In genomic region chr10:1050555-1050954, GRCh38 we compare ENCODE assay signal across 8 cellular contexts. TPM values are rescaled to one million over a fixed set of nuclear protein-coding genes. Genes with fewer than 3 reads are reported as not detected.
A peak's percentile ranks its signal among the peaks of the same experiment; 100 is the strongest.
DNase-seq lines count a peak whose midpoint lies in the region; ATAC-seq and TF ChIP-seq lines count a peak whose summit lies in the region.

No MANE protein-coding gene starts in this region.

- TF ChIP-seq POLR2A in breast epithelium (IDR thresholded peaks at IDR 0.05) (no peak), gastrocnemius medialis (IDR thresholded peaks at IDR 0.05) (no peak)

- H3K27ac ChIP-seq in breast epithelium, result peak overlapping the region in 1 of 2 donors; percentile 99
- peak overlapping the region; percentile 93 for H3K27ac ChIP-seq in effector memory CD4-positive, alpha-beta T cell (ENCODE audit: insufficient read depth, low read length, poor library complexity, severe bottlenecking)
- peak overlapping the region; percentile 91 to 97 (median 96) for H3K27ac ChIP-seq in gastrocnemius medialis

- H3K27me3 Mint-ChIP-seq in MCF 10A (ENCODE audit: insufficient read depth, unreplicated experiment), result no peaks in the 10 kb centered on the region

- intact Hi-C loops in MCF 10A (cut with micrococcal nuclease) (no loop called here), breast epithelium (cut with DNase I; ENCODE audit: low total_unique reads) (no loop called here), gastrocnemius medialis (cut with DNase I; ENCODE audit: low total_unique reads) (no loop called here)

- CTCF ChIA-PET in MCF 10A (lab: Yijun Ruan, JAX), result interaction anchor here (0.5 to 1.3 kb wide), 5 partner anchors 9 to 370 kb away, joined by 3 to 5 read pairs (median 5); no protein-coding TSS in a partner anchor

- ATAC-seq in gastrocnemius medialis (no peak), GM19328 (IDR thresholded peaks at IDR 0.05; ENCODE audit: unreplicated experiment) (no peak)

- H3K4me3 Mint-ChIP-seq in MCF 10A (ENCODE audit: unreplicated experiment), result peak overlapping the region; percentile 88

- H3K27me3 ChIP-seq in breast epithelium (no peaks in the 10 kb centered on the region), gastrocnemius medialis (no peaks in the 10 kb centered on the region)
- no peaks in the 10 kb centered on the region for H3K27me3 ChIP-seq in effector memory CD4-positive, alpha-beta T cell (replicated peaks; ENCODE audit: control insufficient read depth, insufficient read depth, low read length, poor library complexity, severe bottlenecking)

- TF ChIP-seq CTCF in MCF 10A (IDR thresholded peaks at IDR 0.05; ENCODE audit: unreplicated experiment), result no peak
- TF ChIP-seq CTCF in breast epithelium (IDR thresholded peaks at IDR 0.05), result no peak
- TF ChIP-seq CTCF in gastrocnemius medialis (IDR thresholded peaks at IDR 0.05 in 4 of 5, conservative IDR thresholded peaks at IDR 0.05 in 1 of 5), result no peak

- POLR2A ChIA-PET in MCF 10A (lab: Yijun Ruan, JAX), result interaction anchor here (0.6 to 11.5 kb wide), 7 partner anchors 9 to 639 kb away, joined by 4 to 217 read pairs (median 46); partner anchors contain the start of genes GTPBP4 and LARP4B

- H3K9me3 ChIP-seq in breast epithelium (no peaks in the 10 kb centered on the region), gastrocnemius medialis (no peaks in the 10 kb centered on the region)
- no peaks in the 10 kb centered on the region for H3K9me3 ChIP-seq in effector memory CD4-positive, alpha-beta T cell (ENCODE audit: control insufficient read depth, low read length)

- peak; percentile 71 for DNase-seq in MCF 10A (ENCODE audit: unreplicated experiment)
- no peak for DNase-seq in breast epithelium (ENCODE audit: low spot score in 2 of 2)
- peak; percentile 62 for DNase-seq in SW480 (ENCODE audit: low spot score)
- DNase-seq in effector memory CD4-positive, alpha-beta T cell, result peak; percentile 32 to 39 (median 38)
- DNase-seq in gastrocnemius medialis, result peak in 1 of 2 donors; percentile 49
- no peak for DNase-seq in hippocampal formation (lab: John Stamatoyannopoulos, UW)
- DNase-seq in NCI-H524 treated with DMSO at 0.1 percent for 48 hours (lab: John Stamatoyannopoulos, UW), result no peak

- no peak overlapping the region for H3K4me3 ChIP-seq in breast epithelium
- peak overlapping the region; percentile 81 for H3K4me3 ChIP-seq in effector memory CD4-positive, alpha-beta T cell (ENCODE audit: insufficient read depth, low read depth, low read length, poor library complexity, severe bottlenecking)
- H3K4me3 ChIP-seq in gastrocnemius medialis, result peak overlapping the region in 2 of 4 donors; percentile 79 to 87

- H3K4me1 Mint-ChIP-seq in MCF 10A (ENCODE audit: insufficient read depth, unreplicated experiment), result peaks cover 32% of the 10 kb centered on the region

- no peaks in the 10 kb centered on the region for H3K9me3 Mint-ChIP-seq in MCF 10A (ENCODE audit: unreplicated experiment)

- H3K4me1 ChIP-seq in breast epithelium (peaks cover 0 to 12% of the 10 kb centered on the region in 2 donors), gastrocnemius medialis (peaks cover 57% of the 10 kb centered on the region in 2 donors)
- peaks cover 27% of the 10 kb centered on the region for H3K4me1 ChIP-seq in effector memory CD4-positive, alpha-beta T cell (ENCODE audit: control insufficient read depth, insufficient read depth, low read length, poor library complexity, severe bottlenecking)

- no TSS peak for BruUV-seq in MCF 10A (replicated peaks; lab: Mats Ljungman, UMichigan)

- in situ Hi-C loops in gastrocnemius medialis (cut with MboI; ENCODE audit: low sequenced_read_pairs in 4 of 4), result loop anchor here in 1 of 4 donors (10.0 kb wide), 1 partner anchor 116 kb away; the partner anchor contains the start of gene LARP4B

- H3K36me3 ChIP-seq in breast epithelium (no peaks in the 10 kb centered on the region), gastrocnemius medialis (peaks cover 0 to 21% of the 10 kb centered on the region in 2 donors)
- peaks cover 4% of the 10 kb centered on the region for H3K36me3 ChIP-seq in effector memory CD4-positive, alpha-beta T cell (ENCODE audit: control insufficient read depth, insufficient read depth, low read length)

- peak overlapping the region; percentile 99 for H3K27ac Mint-ChIP-seq in MCF 10A (ENCODE audit: low read depth, unreplicated experiment)

- peaks cover 21% of the 10 kb centered on the region for H3K36me3 Mint-ChIP-seq in MCF 10A (ENCODE audit: insufficient read depth, unreplicated experiment)

RNA-seq across cellular contexts. Expression of gene IDI1, which starts 1.6 kb away (rescaled TPM):
- total RNA-seq in MCF 10A (2022), result 22.2 and 25.1 TPM in 2 replicates
- total RNA-seq in breast epithelium, result 10 to 100 TPM; 26.2 to 48.4 (median 45.1) TPM
- total RNA-seq in gastrocnemius medialis, result 10 to 100 TPM; 48.3 to 66.8 (median 66.5) TPM

RNA-seq across cellular contexts. Expression of gene WDR37, which starts 5.6 kb away (rescaled TPM):
- total RNA-seq in MCF 10A (2022), result 14.2 and 18.2 TPM in 2 replicates
- total RNA-seq in breast epithelium, result 10 to 100 TPM; 13.9 to 18.0 (median 14.4) TPM
- total RNA-seq in gastrocnemius medialis, result 10 to 100 TPM; 18.4 to 26.2 (median 23.2) TPM

RNA-seq across cellular contexts. Expression of gene IDI2, which starts 24.9 kb away (rescaled TPM):
- total RNA-seq in MCF 10A (2022), result not detected in 2 replicates
- not detected for total RNA-seq in breast epithelium
- total RNA-seq in gastrocnemius medialis, result 100 to 1,000 TPM in 2 of 4 donors, 10 to 100 TPM in 2; 43.7 to 204 (median 86.7) TPM

Comparison
In these comparisons a context has a peak if more than half of its experiments do, and no peak if none do; other contexts are left out.
1. DNase-seq: peak in MCF 10A (single experiment), SW480 (single experiment) and effector memory CD4-positive, alpha-beta T cell (3 of 3); none in breast epithelium (0 of 2), hippocampal formation (0 of 2) and NCI-H524 treated with DMSO at 0.1 percent for 48 hours (single experiment).
2. RNA of gene IDI2, which starts 24.9 kb away (total RNA-seq): 43.7 to 204 TPM in gastrocnemius medialis; not detected in MCF 10A and not detected in breast epithelium; every median in the first group is over 10 times any median in the second.